ENCODE assay signal across 16 cellular contexts in genomic region chr22:49395617-49396016, GRCh38.
DNase-seq lines count a peak whose midpoint lies in the region; ATAC-seq, FAIRE-seq and TF ChIP-seq lines count a peak whose summit lies in the region.
"Had no signal": no experiment of that assay in that cellular context is flagged by ENCODE, and none has a peak within 500 bp of the region (broad histone marks: within the 10 kb centered on the region; RNA-seq: fewer than 3 reads in every experiment).

No MANE protein-coding gene starts in this region.

- ATAC-seq in GM21723 (IDR thresholded peaks at IDR 0.05; ENCODE audit: unreplicated experiment), result no peak
- ATAC-seq: CD8-positive, alpha-beta T cell; HCT116 had no signal

- H4K8ac ChIP-seq in H1 (ENCODE audit: extremely low read depth, insufficient read depth, low read length), result no peak overlapping the region

- 92% methylated on average over 8 of the region's 8 CpGs; no CpG with 5 or more reads in 1 of the 2 experiments for WGBS in H1 (ENCODE audit: extremely low coverage in 1 of 2, insufficient coverage in 1 of 2, insufficient read length in 1 of 2, insufficient replicate concordance in 2 of 2, low coverage in 1 of 2, low lambda C conversion rate in 2 of 2, missing lambda C conversion rate in 1 of 2), 2 experiments
- WGBS in sigmoid colon, 2 donors, result 59 to 73% methylated on average over 8 of the region's 8 CpGs

- CTCF ChIA-PET in H1 (lab: Charles Lee; ENCODE audit: partially characterized antibody), result interaction anchor here (0.9 to 1.0 kb wide), 2 partner anchors 24 to 154 kb away, joined by 3 read pairs; no protein-coding TSS in a partner anchor

- H4K91ac ChIP-seq in H1 (replicated peaks; ENCODE audit: insufficient read length, low read length), result no peak overlapping the region

- no peak overlapping the region for H2BK5ac ChIP-seq in H1 (ENCODE audit: low read depth, low read length)

- no peak overlapping the region for H2AK5ac ChIP-seq in H1 (ENCODE audit: low read depth, low read length)

- H3K4me1 ChIP-seq in H1 (replicated peaks in 1 of 4; ENCODE audit: control insufficient read depth in 3 of 4, insufficient read depth in 4 of 4, low read length in 3 of 4) (no peaks in the 10 kb centered on the region; a peak in 2 of 7 replicates), sigmoid colon (no peaks in the 10 kb centered on the region)

- peaks cover 0 to 7% of the 10 kb centered on the region in 2 experiments for H4K20me1 ChIP-seq in H1 (replicated peaks in 1 of 2; ENCODE audit: control insufficient read depth in 1 of 2, insufficient read depth in 2 of 2, low read length in 2 of 2)

- no peaks in the 10 kb centered on the region for H3K79me1 ChIP-seq in H1 (ENCODE audit: low read depth, low read length)

- no peak for TF ChIP-seq POLR2A in H1 (IDR thresholded peaks at IDR 0.05; ENCODE audit: control extremely low read depth in 1 of 2, low read depth in 2 of 2, low read length in 2 of 2)
- TF ChIP-seq POLR2A in sigmoid colon (IDR thresholded peaks at IDR 0.05), result no peak

- no peak overlapping the region for H3K9ac ChIP-seq in H1 (replicated peaks in 1 of 4; ENCODE audit: extremely low read depth in 1 of 4, low read depth in 3 of 4, low read length in 3 of 4)

- H3K4me3 ChIP-seq in H1 (ENCODE audit: extremely low read depth in 1 of 4, insufficient read depth in 2 of 4, low read depth in 3 of 4, low read length in 4 of 4), result no peak overlapping the region
- no peak overlapping the region for H3K4me3 ChIP-seq in sigmoid colon

- POLR2A ChIA-PET in H1 (lab: Charles Lee; ENCODE audit: partially characterized antibody), result no interaction called here

- H3K36me3 ChIP-seq in H1 (ENCODE audit: control insufficient read depth in 2 of 4, insufficient read depth in 4 of 4, low read length in 3 of 4) (no peaks in the 10 kb centered on the region), sigmoid colon (no peaks in the 10 kb centered on the region)

- H2BK15ac ChIP-seq in H1 (ENCODE audit: low read length), result no peak overlapping the region

- H3K23ac ChIP-seq in H1 (ENCODE audit: insufficient read length), result no peak overlapping the region

- no peaks in the 10 kb centered on the region for H3K27me3 ChIP-seq in H1 (replicated peaks in 1 of 4; ENCODE audit: control insufficient read depth in 3 of 4, extremely low read depth in 1 of 4, insufficient read depth in 3 of 4, low read length in 3 of 4)
- peaks cover 0 to 29% (median 0%) of the 10 kb centered on the region in 3 donors for H3K27me3 ChIP-seq in sigmoid colon

- TF ChIP-seq CTCF in H1 (IDR thresholded peaks at IDR 0.05; ENCODE audit: control extremely low read depth in 1 of 3, insufficient read depth in 1 of 3, low read depth in 1 of 3, low read length in 3 of 3) (no peak), sigmoid colon (IDR thresholded peaks at IDR 0.05) (no peak)

- H3K79me2 ChIP-seq in H1 (ENCODE audit: control insufficient read depth in 1 of 2, insufficient read depth in 2 of 2, low read length in 2 of 2), result 0 out of 4 replicates have a peak, but pooled peaks cover 0 to 3% of the 10 kb centered on the region in 2 experiments

- H2BK120ac ChIP-seq in H1 (replicated peaks; ENCODE audit: low read depth, low read length), result no peak overlapping the region

- no peak for TF ChIP-seq RAD21 in H1 (IDR thresholded peaks at IDR 0.05 in 1 of 2, conservative IDR thresholded peaks at IDR 0.05 in 1 of 2; ENCODE audit: low read depth in 2 of 2, low read length in 2 of 2)

- no peak for TF ChIP-seq EP300 in H1 (IDR thresholded peaks at IDR 0.05; ENCODE audit: borderline replicate concordance in 1 of 2, low read depth in 2 of 2, low read length in 2 of 2)
- no peak for TF ChIP-seq EP300 in sigmoid colon (IDR thresholded peaks at IDR 0.05)

- no peak overlapping the region for H3K56ac ChIP-seq in H1 (replicated peaks; ENCODE audit: insufficient read length, low read depth, low read length)

- H3K4ac ChIP-seq in H1 (replicated peaks; ENCODE audit: insufficient read length, low read depth, low read length), result no peak overlapping the region

- H3K14ac ChIP-seq in H1 (ENCODE audit: insufficient read length), result no peak overlapping the region

- FAIRE-seq in H1 (lab: Jason Lieb, UNC), result no peak
- FAIRE-seq: D721Med, GM12892 had no signal

- H2BK12ac ChIP-seq in H1 (ENCODE audit: low read depth, low read length), result no peak overlapping the region

- H3K9me3 ChIP-seq in H1 (ENCODE audit: insufficient read depth in 2 of 2, low read depth in 1 of 2, low read length in 1 of 2), result no peaks in the 10 kb centered on the region
- H3K9me3 ChIP-seq in sigmoid colon, result no peaks in the 10 kb centered on the region

- no peak overlapping the region for H3K18ac ChIP-seq in H1 (ENCODE audit: extremely low read depth, low read length)

- H2BK20ac ChIP-seq in H1 (ENCODE audit: low read length), result no peak overlapping the region

- intact Hi-C loops in sigmoid colon (cut with DNase I), result no loop called here

- peak; percentile 8 for DNase-seq in activated CD8-positive, alpha-beta memory T cell treated with anti-CD3 and anti-CD28 coated beads, Interleukin-2, amount 50 U/mL, for 48 hours
- DNase-seq in activated CD8-positive, alpha-beta memory T cell treated with anti-CD3 and anti-CD28 coated beads for 24 hours, result no peak
- DNase-seq in H1 (ENCODE audit: low read depth in 1 of 2, low spot score in 2 of 2) (no peak), mesenteric fat pad (ENCODE audit: low spot score) (peak; percentile 43), sigmoid colon (peak; percentile 10), NCI-H748 treated with DMSO at 0.1 percent for 48 hours (lab: John Stamatoyannopoulos, UW) (no peak), NCI-H82 (lab: John Stamatoyannopoulos, UW) (no peak)
- DNase-seq: CD8-positive, alpha-beta T cell; COR-L47; DND-41; GDM1 had no signal

- no peak overlapping the region for H4K5ac ChIP-seq in H1 (ENCODE audit: insufficient read length, low read depth, low read length)

- H3K4me2 ChIP-seq in H1 (ENCODE audit: insufficient read depth in 1 of 2, low read depth in 2 of 2, low read length in 2 of 2), result no peak overlapping the region

- peaks cover 8% of the 10 kb centered on the region; the same call in 1 of the 2 replicates for H3K23me2 ChIP-seq in H1 (ENCODE audit: low read depth, low read length)

- H3K27ac ChIP-seq in H1 (ENCODE audit: low read depth, low read length), result no peak overlapping the region
- H3K27ac ChIP-seq in sigmoid colon, result no peak overlapping the region
- H3K27ac ChIP-seq: 22Rv1 had no signal

- H2AFZ ChIP-seq in H1 (ENCODE audit: low read length), result peak overlapping the region; percentile 22; the same call in 1 of the 2 replicates

TF ChIP-seq in H1, 55 proteins besides CTCF, POLR2A, EP300 and RAD21:
- TF ChIP-seq CEBPB (IDR thresholded peaks at IDR 0.05; ENCODE audit: low read depth, low read length), result 0 out of 2 replicates have a peak, but pooled peaks have one; percentile 9
- TF ChIP-seq TBP (IDR thresholded peaks at IDR 0.05; ENCODE audit: low read depth, low read length), result no peak
TF ChIP-seq in H1: peak in this region for 1.

Comparison
In these comparisons a context has a peak if more than half of its experiments do, and no peak if none do; other contexts are left out.
1. DNase-seq: peak in activated CD8-positive, alpha-beta memory T cell treated with anti-CD3 and anti-CD28 coated beads, Interleukin-2, amount 50 U/mL, for 48 hours (single experiment), mesenteric fat pad (single experiment) and sigmoid colon (single experiment); none in activated CD8-positive, alpha-beta memory T cell treated with anti-CD3 and anti-CD28 coated beads for 24 hours (single experiment), H1 (0 of 2), NCI-H748 treated with DMSO at 0.1 percent for 48 hours (single experiment) and NCI-H82 (single experiment).